ENCODE assay signal across 1 cellular context in the genomic region with DNA sequence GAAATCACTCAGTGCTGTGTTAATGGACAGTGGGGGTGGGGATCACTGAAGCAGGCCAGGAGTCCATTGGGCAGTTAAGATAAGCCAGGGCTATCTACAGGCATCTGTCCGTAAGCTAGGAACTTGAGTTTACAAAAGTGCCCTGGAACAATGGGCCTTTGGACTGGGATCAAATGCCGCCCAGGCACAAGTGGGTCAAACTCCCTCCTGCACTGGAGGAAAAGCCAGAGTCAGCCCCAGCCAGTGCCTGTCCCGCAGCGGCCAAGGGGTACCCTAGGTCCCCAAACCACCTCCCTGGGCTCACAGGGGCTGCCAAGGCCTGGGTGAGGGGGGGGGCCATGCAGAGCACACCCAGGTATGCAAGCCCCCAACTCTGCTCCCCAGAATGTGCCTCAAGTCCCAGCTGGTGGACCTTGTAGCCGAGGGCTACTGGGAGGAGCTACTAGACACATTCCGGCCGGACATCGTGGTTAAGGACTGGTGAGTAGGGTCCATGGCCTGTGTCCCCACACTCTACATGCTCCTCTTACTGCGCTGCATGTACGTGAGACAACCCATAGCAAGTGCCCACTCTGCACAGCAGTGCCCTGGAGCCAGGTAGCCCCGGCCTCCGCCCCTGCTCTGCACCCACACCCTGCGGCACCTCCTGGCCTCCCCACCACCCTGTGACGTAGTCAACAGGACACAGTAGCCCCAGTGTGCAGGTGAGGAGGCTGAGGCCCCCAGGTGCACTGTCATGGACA.
TF ChIP-seq lines count a peak whose summit lies in the region.

No MANE protein-coding gene starts in this region.

TF ChIP-seq in GM12878, 131 proteins besides CTCF, POLR2A, EP300 and RAD21:
- no peak for TF ChIP-seq SMARCA5 (IDR thresholded peaks at IDR 0.05)
- no peak for TF ChIP-seq CHD2 (IDR thresholded peaks at IDR 0.05; ENCODE audit: borderline replicate concordance, low read depth, low read length)
- no peak for TF ChIP-seq EED (IDR thresholded peaks at IDR 0.05; ENCODE audit: low read depth)
- no peak for TF ChIP-seq RCOR1 (conservative IDR thresholded peaks at IDR 0.05; ENCODE audit: low read depth, low read length)
- TF ChIP-seq EZH2 (IDR thresholded peaks at IDR 0.05; ENCODE audit: borderline replicate concordance, control insufficient read depth, low read depth, low read length), result no peak
- TF ChIP-seq KAT2A (conservative IDR thresholded peaks at IDR 0.05; ENCODE audit: control insufficient read depth, low read depth, low read length), result no peak
- TF ChIP-seq, protein P1, sequence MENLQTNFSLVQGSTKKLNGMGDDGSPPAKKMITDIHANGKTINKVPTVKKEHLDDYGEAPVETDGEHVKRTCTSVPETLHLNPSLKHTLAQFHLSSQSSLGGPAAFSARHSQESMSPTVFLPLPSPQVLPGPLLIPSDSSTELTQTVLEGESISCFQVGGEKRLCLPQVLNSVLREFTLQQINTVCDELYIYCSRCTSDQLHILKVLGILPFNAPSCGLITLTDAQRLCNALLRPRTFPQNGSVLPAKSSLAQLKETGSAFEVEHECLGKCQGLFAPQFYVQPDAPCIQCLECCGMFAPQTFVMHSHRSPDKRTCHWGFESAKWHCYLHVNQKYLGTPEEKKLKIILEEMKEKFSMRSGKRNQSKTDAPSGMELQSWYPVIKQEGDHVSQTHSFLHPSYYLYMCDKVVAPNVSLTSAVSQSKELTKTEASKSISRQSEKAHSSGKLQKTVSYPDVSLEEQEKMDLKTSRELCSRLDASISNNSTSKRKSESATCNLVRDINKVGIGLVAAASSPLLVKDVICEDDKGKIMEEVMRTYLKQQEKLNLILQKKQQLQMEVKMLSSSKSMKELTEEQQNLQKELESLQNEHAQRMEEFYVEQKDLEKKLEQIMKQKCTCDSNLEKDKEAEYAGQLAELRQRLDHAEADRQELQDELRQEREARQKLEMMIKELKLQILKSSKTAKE (IDR thresholded peaks at IDR 0.05; ENCODE audit: low read depth, poor library complexity, severe bottlenecking), result no peak
- TF ChIP-seq BCL11A (IDR thresholded peaks at IDR 0.05; ENCODE audit: low read depth, low read length), result no peak
- TF ChIP-seq MYB (IDR thresholded peaks at IDR 0.05; ENCODE audit: borderline replicate concordance, low read depth, low read length), result no peak
- TF ChIP-seq ZNF24 (IDR thresholded peaks at IDR 0.05), result no peak
- TF ChIP-seq SUPT20H (IDR thresholded peaks at IDR 0.05; ENCODE audit: borderline replicate concordance, control insufficient read depth, low read depth, low read length), result no peak
- TF ChIP-seq, protein P2, sequence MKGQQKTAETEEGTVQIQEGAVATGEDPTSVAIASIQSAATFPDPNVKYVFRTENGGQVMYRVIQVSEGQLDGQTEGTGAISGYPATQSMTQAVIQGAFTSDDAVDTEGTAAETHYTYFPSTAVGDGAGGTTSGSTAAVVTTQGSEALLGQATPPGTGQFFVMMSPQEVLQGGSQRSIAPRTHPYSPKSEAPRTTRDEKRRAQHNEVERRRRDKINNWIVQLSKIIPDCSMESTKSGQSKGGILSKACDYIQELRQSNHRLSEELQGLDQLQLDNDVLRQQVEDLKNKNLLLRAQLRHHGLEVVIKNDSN (IDR thresholded peaks at IDR 0.05; ENCODE audit: borderline replicate concordance, extremely low read length, insufficient read depth, low read depth, low read length), result no peak
- TF ChIP-seq, protein P3, sequence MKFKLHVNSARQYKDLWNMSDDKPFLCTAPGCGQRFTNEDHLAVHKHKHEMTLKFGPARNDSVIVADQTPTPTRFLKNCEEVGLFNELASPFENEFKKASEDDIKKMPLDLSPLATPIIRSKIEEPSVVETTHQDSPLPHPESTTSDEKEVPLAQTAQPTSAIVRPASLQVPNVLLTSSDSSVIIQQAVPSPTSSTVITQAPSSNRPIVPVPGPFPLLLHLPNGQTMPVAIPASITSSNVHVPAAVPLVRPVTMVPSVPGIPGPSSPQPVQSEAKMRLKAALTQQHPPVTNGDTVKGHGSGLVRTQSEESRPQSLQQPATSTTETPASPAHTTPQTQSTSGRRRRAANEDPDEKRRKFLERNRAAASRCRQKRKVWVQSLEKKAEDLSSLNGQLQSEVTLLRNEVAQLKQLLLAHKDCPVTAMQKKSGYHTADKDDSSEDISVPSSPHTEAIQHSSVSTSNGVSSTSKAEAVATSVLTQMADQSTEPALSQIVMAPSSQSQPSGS (IDR thresholded peaks at IDR 0.05; ENCODE audit: low read length), result no peak
- TF ChIP-seq SIX5 (IDR thresholded peaks at IDR 0.05; ENCODE audit: low read depth, low read length, severe bottlenecking), result no peak
- no peak for TF ChIP-seq CBX5 (IDR thresholded peaks at IDR 0.05; ENCODE audit: low read depth)
- TF ChIP-seq PAX8 (IDR thresholded peaks at IDR 0.05), result no peak
- no peak for TF ChIP-seq ZNF384 (IDR thresholded peaks at IDR 0.05; ENCODE audit: borderline replicate concordance, low read depth, low read length)
- TF ChIP-seq NFXL1 (IDR thresholded peaks at IDR 0.05; ENCODE audit: borderline replicate concordance), result no peak
- TF ChIP-seq YBX1 (IDR thresholded peaks at IDR 0.05), result no peak
- TF ChIP-seq RB1 (IDR thresholded peaks at IDR 0.05; ENCODE audit: borderline replicate concordance), result no peak
